ENCODE assay signal across 8 cellular contexts in the genomic region with DNA sequence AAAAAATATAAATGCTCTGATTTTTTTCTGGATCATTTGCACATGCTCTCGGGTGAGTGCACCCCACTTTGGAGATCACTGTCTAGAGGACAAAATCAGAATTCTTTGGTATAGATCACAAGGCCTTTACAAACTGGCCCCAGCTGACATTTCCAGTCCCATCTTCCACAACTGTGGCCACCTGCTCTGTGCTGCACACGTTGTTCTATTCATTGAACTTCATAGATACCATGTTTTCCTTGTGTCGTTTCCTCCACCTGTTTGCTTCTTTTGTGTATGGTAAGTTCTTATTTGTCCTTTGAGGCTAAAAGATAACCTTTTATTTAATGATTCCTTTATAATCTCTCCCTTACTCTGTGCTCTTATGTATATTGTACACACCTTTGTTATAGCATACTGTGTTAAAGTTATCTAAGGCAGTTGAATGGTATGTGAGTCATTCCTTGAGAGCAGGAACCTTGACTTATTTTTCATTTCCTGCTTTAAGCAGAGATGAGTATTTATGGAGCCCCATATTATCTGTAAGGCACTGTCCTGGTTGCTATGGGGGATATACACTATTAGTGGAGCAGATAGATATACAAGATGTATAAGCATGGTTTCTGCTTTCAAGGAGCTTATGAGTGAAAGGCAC. TPM values are rescaled to one million over a fixed set of nuclear protein-coding genes. Genes with fewer than 3 reads are reported as not detected.
A peak's percentile ranks its signal among the peaks of the same experiment; 100 is the strongest.
DNase-seq lines count a peak whose midpoint lies in the region; ATAC-seq and TF ChIP-seq lines count a peak whose summit lies in the region.
"Had no signal": no experiment of that assay in that cellular context is flagged by ENCODE, and none has a peak within 500 bp of the region (broad histone marks: within the 10 kb centered on the region; RNA-seq: fewer than 3 reads in every experiment).

No MANE protein-coding gene starts in this region.

- H3K4me2 ChIP-seq in parathyroid adenoma (ENCODE audit: low read length): no peak overlapping the region

- H3K9ac ChIP-seq in parathyroid adenoma: no peak overlapping the region

- no peak overlapping the region for H3K4me3 ChIP-seq in Panc1 (ENCODE audit: low read depth in 2 of 2, low read length in 2 of 2)
- H3K4me3 ChIP-seq in parathyroid adenoma (ENCODE audit: low read depth, low read length): no peak overlapping the region
- H3K4me3 ChIP-seq in right atrium auricular region: no peak overlapping the region

- no peak overlapping the region for H2AFZ ChIP-seq in parathyroid adenoma

- ATAC-seq in GM18909 (IDR thresholded peaks at IDR 0.05; ENCODE audit: poor library complexity, unreplicated experiment) (peak; percentile 78), HG02840 (IDR thresholded peaks at IDR 0.05; ENCODE audit: low FRiP score, unreplicated experiment) (peak; percentile 67), Panc1 (peak; percentile 51; the same call in 1 of the 2 replicates), HG03280 (IDR thresholded peaks at IDR 0.05; ENCODE audit: unreplicated experiment) (no peak)

- intact Hi-C loops in Panc1 (cut with micrococcal nuclease; ENCODE audit: unreplicated experiment): no loop called here

- in situ Hi-C loops in Panc1 (cut with HindIII; ENCODE audit: low pct_unique_long_range_greater_than_20kb, low sequenced_read_pairs): no loop called here

- no peak for TF ChIP-seq CTCF in Panc1 (IDR thresholded peaks at IDR 0.05)
- no peak for TF ChIP-seq CTCF in parathyroid adenoma (IDR thresholded peaks at IDR 0.05)
- TF ChIP-seq CTCF in right atrium auricular region (IDR thresholded peaks at IDR 0.05): no peak

- no peaks in the 10 kb centered on the region for H3K79me2 ChIP-seq in parathyroid adenoma

- no TSS peak for BruUV-seq in Panc1 (replicated peaks; lab: Mats Ljungman, UMichigan)

- no peaks in the 10 kb centered on the region for H3K27me3 ChIP-seq in Panc1 (ENCODE audit: control insufficient read depth, insufficient read depth, low read length)
- H3K27me3 ChIP-seq in parathyroid adenoma (ENCODE audit: control insufficient read depth, insufficient read depth, low read length): no peaks in the 10 kb centered on the region
- no peaks in the 10 kb centered on the region for H3K27me3 ChIP-seq in right atrium auricular region

- POLR2A ChIA-PET in Panc1 (lab: Charles Lee): interaction anchor here (0.5 kb wide), 1 partner anchor 1578 kb away, joined by 3 read pairs; no protein-coding TSS in a partner anchor

- H3K4me1 ChIP-seq in Panc1 (ENCODE audit: control insufficient read depth, insufficient read depth, low read length): 0 out of 2 replicates have a peak, but pooled peaks cover 2% of the 10 kb centered on the region
- H3K4me1 ChIP-seq in parathyroid adenoma: peaks cover 44% of the 10 kb centered on the region
- H3K4me1 ChIP-seq in right atrium auricular region: no peaks in the 10 kb centered on the region

- H3K36me3 ChIP-seq in Panc1 (ENCODE audit: control insufficient read depth, insufficient read depth, low read length): no peaks in the 10 kb centered on the region
- no peaks in the 10 kb centered on the region for H3K36me3 ChIP-seq in parathyroid adenoma (ENCODE audit: control insufficient read depth, insufficient read depth, low read length)
- H3K36me3 ChIP-seq in right atrium auricular region: no peaks in the 10 kb centered on the region

- H3K27ac ChIP-seq in Panc1 (ENCODE audit: low read length) (no peak overlapping the region), parathyroid adenoma (peak overlapping the region; percentile 89), right atrium auricular region (no peak overlapping the region)
- H3K27ac ChIP-seq: RWPE1 had no signal

- CTCF ChIA-PET in Panc1 (lab: Charles Lee): no interaction called here

- DNase-seq in Panc1 (ENCODE audit: low read depth, low spot score) (no peak), right atrium auricular region (ENCODE audit: low spot score) (no peak), NCI-H1105 treated with DMSO at 0.1 percent for 48 hours (lab: John Stamatoyannopoulos, UW) (no peak)

- H3K9me3 ChIP-seq in Panc1 (ENCODE audit: control insufficient read depth, insufficient read depth, low read depth, low read length) (no peaks in the 10 kb centered on the region), parathyroid adenoma (ENCODE audit: control insufficient read depth, low read length) (no peaks in the 10 kb centered on the region), right atrium auricular region (no peaks in the 10 kb centered on the region)

RNA-seq across cellular contexts. Expression of a gene that starts 12.0 kb away (rescaled TPM):
- total RNA-seq in Panc1 (2021; ENCODE audit: unreplicated experiment): 20.6 TPM
- 11.1 TPM for polyA plus RNA-seq in Panc1 (2012; ENCODE audit: insufficient read length)
- 10 to 100 TPM; 10.2 to 11.8 TPM for total RNA-seq in right atrium auricular region

RNA-seq across cellular contexts. Expression of a gene that starts 30.2 kb away (rescaled TPM):
- total RNA-seq in Panc1 (2021; ENCODE audit: unreplicated experiment) (46.1 TPM), right atrium auricular region (10 to 100 TPM; 18.7 to 30.1 TPM)
- 14.5 TPM for polyA plus RNA-seq in Panc1 (2012; ENCODE audit: insufficient read length)
